Comparison of ENCODE assay signal across 13 cellular contexts in the genomic region with DNA sequence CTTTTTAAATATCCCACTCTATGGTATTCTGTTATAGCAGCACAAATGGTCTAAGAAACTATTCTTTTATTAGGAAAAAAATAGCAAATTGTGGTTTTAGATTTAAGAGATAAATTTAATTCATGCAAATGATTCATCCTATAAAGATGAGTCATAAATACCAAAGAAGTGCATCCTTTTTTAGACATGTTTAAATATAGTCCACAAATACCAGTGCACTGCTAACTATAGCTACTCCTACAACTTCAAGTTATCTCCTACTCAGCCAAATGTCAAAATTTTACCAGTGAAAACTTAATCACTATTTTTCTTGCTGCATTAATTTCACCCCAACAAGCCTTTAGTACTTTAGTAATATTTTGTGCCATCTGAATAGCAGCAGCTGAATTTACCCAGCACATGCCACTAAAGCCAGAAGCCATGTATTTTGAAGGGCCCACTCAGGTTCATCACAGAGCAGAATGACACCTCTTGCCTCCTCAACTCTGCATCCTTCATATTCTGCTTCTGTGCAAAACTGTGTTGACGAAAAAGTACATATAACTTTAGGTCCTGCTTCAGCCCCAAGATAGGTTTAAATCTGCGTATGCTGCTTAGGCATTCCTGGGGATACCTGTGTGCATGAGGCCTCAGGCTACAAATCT. TPM values are rescaled to one million over a fixed set of nuclear protein-coding genes. Genes with fewer than 3 reads are reported as not detected.
A peak's percentile ranks its signal among the peaks of the same experiment; 100 is the strongest.
DNase-seq lines count a peak whose midpoint lies in the region; ATAC-seq and TF ChIP-seq lines count a peak whose summit lies in the region.
"Had no signal": no experiment of that assay in that cellular context is flagged by ENCODE, and none has a peak within 500 bp of the region (broad histone marks: within the 10 kb centered on the region; RNA-seq: fewer than 3 reads in every experiment).

No MANE protein-coding gene starts in this region.

- no peaks in the 10 kb centered on the region for H3K36me3 Mint-ChIP-seq in activated B cell treated with CpG ODN at 0.5 μM for 24 hours (ENCODE audit: low read depth)

- no peaks in the 10 kb centered on the region for H3K36me3 ChIP-seq in BLaER1 treated with 17β-estradiol and CSF1 and Interleukin-3, amounts not matched to agents 10 nM and 100 nM
- no peaks in the 10 kb centered on the region for H3K36me3 ChIP-seq in upper lobe of right lung
- no peaks in the 10 kb centered on the region for H3K36me3 ChIP-seq in Peyer's patch
- H3K36me3 ChIP-seq: SJCRH30 had no signal

- no peak for TF ChIP-seq CTCF in HFF-Myc (IDR thresholded peaks at IDR 0.05; ENCODE audit: low read depth, low read length, missing control alignments)
- TF ChIP-seq CTCF in activated B cell treated with CpG ODN at 0.5 μM for 24 hours (IDR thresholded peaks at IDR 0.05) = no peak
- no peak for TF ChIP-seq CTCF in upper lobe of right lung (IDR thresholded peaks at IDR 0.05)
- TF ChIP-seq CTCF in Peyer's patch (IDR thresholded peaks at IDR 0.05) = no peak

- no peak for TF ChIP-seq POLR2A in Peyer's patch (IDR thresholded peaks at IDR 0.05)

- peaks cover 51 to 97% (median 95%) of the 10 kb centered on the region in 10 experiments for H3K4me1 ChIP-seq in BLaER1 treated with 17β-estradiol and CSF1 and Interleukin-3, amounts not matched to agents 10 nM and 100 nM
- H3K4me1 ChIP-seq in upper lobe of right lung (peaks cover 11% of the 10 kb centered on the region), Peyer's patch (peaks cover 0 to 9% (median 5%) of the 10 kb centered on the region in 4 donors)
- H3K4me1 ChIP-seq: SJCRH30 had no signal

- peak overlapping the region; percentile 58 for H3K4me3 Mint-ChIP-seq in activated B cell treated with CpG ODN at 0.5 μM for 24 hours

- CTCF ChIA-PET in activated B cell treated with CpG ODN at 0.5 μM for 24 hours (lab: Charles Lee) = interaction anchor here (2.7 kb wide), 1 partner anchor 33 kb away, joined by 44 read pairs; no protein-coding TSS in a partner anchor

- no peaks in the 10 kb centered on the region for H3K27me3 Mint-ChIP-seq in activated B cell treated with CpG ODN at 0.5 μM for 24 hours

- peak overlapping the region; percentile 49 to 97 (median 92); a peak in 21 of 22 replicates for H3K27ac ChIP-seq in BLaER1 treated with 17β-estradiol and CSF1 and Interleukin-3, amounts not matched to agents 10 nM and 100 nM
- no peak overlapping the region for H3K27ac ChIP-seq in upper lobe of right lung
- H3K27ac ChIP-seq in Peyer's patch = peak overlapping the region in 1 of 4 donors; percentile 65
- H3K27ac ChIP-seq: SJCRH30 had no signal

- intact Hi-C loops in activated B cell treated with CpG ODN at 0.5 μM for 24 hours (cut with micrococcal nuclease) (loop anchor here (1.0 to 2.0 kb wide), 5 partner anchors 33 to 147 kb away; a partner anchor contains a TSS), upper lobe of right lung (cut with DNase I) (no loop called here)

- H3K4me2 ChIP-seq in BLaER1 treated with 17β-estradiol and CSF1 and Interleukin-3, amounts not matched to agents 10 nM and 100 nM = peak overlapping the region; percentile 81 to 97 (median 91)

- peak overlapping the region in 9 of 11 experiments; percentile 23 to 81 (median 71); a peak in 17 of 22 replicates for H3K9ac ChIP-seq in BLaER1 treated with 17β-estradiol and CSF1 and Interleukin-3, amounts not matched to agents 10 nM and 100 nM

- in situ Hi-C loops in ACHN (cut with HindIII; ENCODE audit: low pct_ligation_motif_present, low pct_unique_long_range_greater_than_20kb, low sequenced_read_pairs) = no loop called here

- peak; percentile 50 for DNase-seq in HFF-Myc (ENCODE audit: extremely low read depth, low read depth)
- DNase-seq in activated B cell treated with CpG ODN at 0.5 μM for 24 hours = no peak
- DNase-seq in kidney glomerular epithelial cell (lab: John Stamatoyannopoulos, UW) = peak; percentile 10
- no peak for DNase-seq in ACHN
- DNase-seq in upper lobe of right lung = no peak
- DNase-seq in Peyer's patch = no peak
- DNase-seq: dorsolateral prefrontal cortex, NCI-H187, SJCRH30 had no signal

- no peaks in the 10 kb centered on the region for H3K27me3 ChIP-seq in BLaER1 treated with 17β-estradiol and CSF1 and Interleukin-3, amounts not matched to agents 10 nM and 100 nM
- H3K27me3 ChIP-seq in upper lobe of right lung (no peaks in the 10 kb centered on the region), Peyer's patch (no peaks in the 10 kb centered on the region)
- H3K27me3 ChIP-seq: dorsolateral prefrontal cortex, SJCRH30 had no signal

- H3K9me3 ChIP-seq in BLaER1 treated with 17β-estradiol and CSF1 and Interleukin-3, amounts not matched to agents 10 nM and 100 nM (replicated peaks in 1 of 11) = no peaks in the 10 kb centered on the region
- H3K9me3 ChIP-seq in upper lobe of right lung (no peaks in the 10 kb centered on the region), Peyer's patch (no peaks in the 10 kb centered on the region)
- H3K9me3 ChIP-seq: SJCRH30 had no signal

- H3K9me3 Mint-ChIP-seq in activated B cell treated with CpG ODN at 0.5 μM for 24 hours = no peaks in the 10 kb centered on the region

- no peaks in the 10 kb centered on the region for H4K20me1 ChIP-seq in BLaER1 treated with 17β-estradiol and CSF1 and Interleukin-3, amounts not matched to agents 10 nM and 100 nM

- peaks cover 88% of the 10 kb centered on the region for H3K4me1 Mint-ChIP-seq in activated B cell treated with CpG ODN at 0.5 μM for 24 hours

- ATAC-seq in activated B cell treated with CpG ODN at 0.5 μM for 24 hours (ENCODE audit: low read depth) = no peak
- ATAC-seq in GM18517 (IDR thresholded peaks at IDR 0.05; ENCODE audit: unreplicated experiment) = no peak
- no peak for ATAC-seq in upper lobe of right lung

- POLR2A ChIA-PET in activated B cell treated with CpG ODN at 0.5 μM for 24 hours (lab: Charles Lee) = interaction anchor here (0.9 to 3.5 kb wide), 9 partner anchors 9 to 1118 kb away, joined by 3 to 29 read pairs (median 6); a partner anchor contains a TSS

- peak overlapping the region in 2 of 10 experiments; percentile 4 to 29; a peak in 2 of 20 replicates for H3K4me3 ChIP-seq in BLaER1 treated with 17β-estradiol and CSF1 and Interleukin-3, amounts not matched to agents 10 nM and 100 nM
- no peak overlapping the region for H3K4me3 ChIP-seq in HFF-Myc (replicated peaks; ENCODE audit: low read depth, low read length)
- no peak overlapping the region for H3K4me3 ChIP-seq in upper lobe of right lung
- no peak overlapping the region for H3K4me3 ChIP-seq in Peyer's patch
- H3K4me3 ChIP-seq: dorsolateral prefrontal cortex, SJCRH30 had no signal

- peak overlapping the region; percentile 95 for H3K27ac Mint-ChIP-seq in activated B cell treated with CpG ODN at 0.5 μM for 24 hours

RNA-seq across cellular contexts. Expression of a gene that starts 24.9 kb away (rescaled TPM):
- total RNA-seq in activated B cell treated with CpG ODN at 0.5 μM for 24 hours (0.12 and 0.38 TPM in 2 replicates), upper lobe of right lung (8.3 TPM), Peyer's patch (not detected)
- total RNA-seq: Daoy, pulmonary artery endothelial cell, SJCRH30 had no signal

Comparison
In these comparisons a context has a peak if more than half of its experiments do, and no peak if none do; other contexts are left out.
1. DNase-seq: peak in HFF-Myc (single experiment) and kidney glomerular epithelial cell (single experiment); none in activated B cell treated with CpG ODN at 0.5 μM for 24 hours (single experiment), ACHN (single experiment), upper lobe of right lung (single experiment) and Peyer's patch (0 of 3).